Comparison of ENCODE assay signal across 23 cellular contexts in genomic region chr11:47099918-47100315, GRCh38.
"Had no signal": no experiment of that assay in that cellular context is flagged by ENCODE, and none has a peak within 500 bp of the region (broad histone marks: within the 10 kb centered on the region; RNA-seq: fewer than 3 reads in every experiment).

No MANE protein-coding gene starts in this region.

- H3K4me1 Mint-ChIP-seq: memory B cell had no signal

- H3K36me3 ChIP-seq: gastrocnemius medialis, neural progenitor cell, right lobe of liver, thoracic aorta, tibial nerve, upper lobe of left lung had no signal

- H3K4me3 ChIP-seq: gastrocnemius medialis, lung, mucosa of descending colon, neural progenitor cell, right lobe of liver, thoracic aorta, tibial nerve, upper lobe of left lung had no signal

- H2AFZ ChIP-seq: neural progenitor cell, parathyroid adenoma had no signal

- H3K9ac ChIP-seq: neural progenitor cell, parathyroid adenoma had no signal

- H3K36me3 Mint-ChIP-seq: memory B cell; naive B cell; natural killer cell treated with Interleukin-12 subunit alpha and Interleukin-12 subunit beta and Interleukin-15 and Interleukin-18, amount 100 ng/mL, for 72 hours had no signal

- H3K27ac Mint-ChIP-seq: endodermal cell; memory B cell; naive B cell; natural killer cell treated with Interleukin-12 subunit alpha and Interleukin-12 subunit beta and Interleukin-15 and Interleukin-18, amount 100 ng/mL, for 72 hours; stimulated activated naive B cell treated with anti-CD40 and anti-IgM and Interleukin-4, amounts not matched to agents 10 μg/mL and 1 μg/mL and 100 μg/mL, for 72 hours; stimulated activated naive CD8-positive, alpha-beta T cell treated with anti-CD3 and anti-CD28 coated beads, Interleukin-15, Interleukin-2, amounts not matched to agents 100 ng/mL and 50 ng/mL, for 24 hours had no signal

- H3K4me3 Mint-ChIP-seq: endodermal cell; memory B cell; naive B cell; natural killer cell treated with Interleukin-12 subunit alpha and Interleukin-12 subunit beta and Interleukin-15 and Interleukin-18, amount 100 ng/mL, for 72 hours; neural progenitor cell; stimulated activated naive B cell treated with anti-CD40 and anti-IgM and Interleukin-4, amounts not matched to agents 10 μg/mL and 1 μg/mL and 100 μg/mL, for 72 hours; stimulated activated naive CD8-positive, alpha-beta T cell treated with anti-CD3 and anti-CD28 coated beads, Interleukin-15, Interleukin-2, amounts not matched to agents 100 ng/mL and 50 ng/mL, for 24 hours had no signal

- H3K27me3 Mint-ChIP-seq: memory B cell; naive B cell; natural killer cell treated with Interleukin-12 subunit alpha and Interleukin-12 subunit beta and Interleukin-15 and Interleukin-18, amount 100 ng/mL, for 72 hours; progenitor cell of endocrine pancreas; stimulated activated naive B cell treated with anti-CD40 and anti-IgM and Interleukin-4, amounts not matched to agents 10 μg/mL and 1 μg/mL and 100 μg/mL, for 72 hours; stimulated activated naive CD8-positive, alpha-beta T cell treated with anti-CD3 and anti-CD28 coated beads, Interleukin-15, Interleukin-2, amounts not matched to agents 100 ng/mL and 50 ng/mL, for 24 hours had no signal

- ATAC-seq: esophagus mucosa; gastrocnemius medialis; natural killer cell treated with Interleukin-12 subunit alpha and Interleukin-12 subunit beta and Interleukin-15 and Interleukin-18, amount 100 ng/mL, for 72 hours; stimulated activated naive B cell treated with anti-CD40 and anti-IgM and Interleukin-4, amounts not matched to agents 10 μg/mL and 1 μg/mL and 100 μg/mL, for 72 hours had no signal

- H3K79me2 ChIP-seq: parathyroid adenoma had no signal

- H3K9me3 Mint-ChIP-seq: memory B cell; natural killer cell treated with Interleukin-12 subunit alpha and Interleukin-12 subunit beta and Interleukin-15 and Interleukin-18, amount 100 ng/mL, for 72 hours; stimulated activated naive B cell treated with anti-CD40 and anti-IgM and Interleukin-4, amounts not matched to agents 10 μg/mL and 1 μg/mL and 100 μg/mL, for 72 hours; stimulated activated naive CD8-positive, alpha-beta T cell treated with anti-CD3 and anti-CD28 coated beads, Interleukin-15, Interleukin-2, amounts not matched to agents 100 ng/mL and 50 ng/mL, for 24 hours had no signal

- H3K4me1 ChIP-seq: gastrocnemius medialis, parathyroid adenoma, right lobe of liver had no signal

- H3K27ac ChIP-seq: epithelial cell of prostate, gastrocnemius medialis, neural progenitor cell, parathyroid adenoma, right lobe of liver, thoracic aorta, tibial nerve, upper lobe of left lung had no signal

- H3K9me3 ChIP-seq: gastrocnemius medialis, mucosa of descending colon, right lobe of liver, thoracic aorta, tibial nerve, upper lobe of left lung had no signal

- H3K27me3 ChIP-seq: gastrocnemius medialis, neural progenitor cell, tibial nerve, upper lobe of left lung had no signal

- DNase-seq: effector CD8-positive, alpha-beta T cell; endodermal cell; gastrocnemius medialis; head of caudate nucleus; kidney; mucosa of descending colon; naive B cell; right lobe of liver; stimulated activated CD4-positive, alpha-beta T cell treated with anti-CD3 and anti-CD28 coated beads, Interleukin-15, amount 100 ng/mL, for 24 hours; stimulated activated CD4-positive, alpha-beta T cell treated with anti-CD3 and anti-CD28 coated beads, Interleukin-2, amount 100 ng/mL, for 48 hours; stimulated activated naive B cell treated with anti-CD40 and anti-IgM and Interleukin-4, amounts not matched to agents 10 μg/mL and 1 μg/mL and 100 μg/mL, for 72 hours; upper lobe of left lung had no signal
